Comparison of ENCODE assay signal across 1 cellular context in the genomic region with DNA sequence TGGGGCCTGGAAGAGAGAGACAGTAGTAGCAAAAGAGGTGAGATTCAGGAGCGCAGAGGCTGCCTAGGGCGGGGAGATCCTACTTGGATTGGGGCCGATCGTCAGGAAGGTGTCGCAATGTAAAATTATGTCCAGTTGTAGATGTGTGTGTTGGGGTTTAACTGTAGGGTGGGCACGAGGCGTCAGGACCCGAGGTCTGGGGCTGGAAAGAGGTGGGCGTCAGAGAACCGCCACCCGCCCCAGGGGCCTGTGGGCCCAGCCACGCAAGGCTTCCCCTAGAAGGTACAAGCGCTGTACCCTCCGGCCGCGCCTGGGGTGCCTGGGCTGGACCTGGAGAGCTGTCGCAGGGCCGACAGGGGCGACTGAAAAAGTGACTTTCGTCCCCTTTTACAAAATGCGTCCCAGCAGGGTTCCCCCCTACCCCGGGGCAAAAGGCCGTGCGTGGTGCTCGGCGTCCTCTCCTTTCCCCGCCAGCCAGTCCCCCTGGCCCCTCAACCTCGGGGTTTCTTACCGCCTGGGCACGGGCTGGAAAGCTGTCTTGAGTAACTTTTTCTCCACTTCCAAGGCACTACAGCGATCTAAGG.
TF ChIP-seq lines count a peak whose summit lies in the region.

No MANE protein-coding gene starts in this region.

TF ChIP-seq in HepG2, 621 proteins besides CTCF, POLR2A, EP300 and RAD21 (continues in another document):
- TF ChIP-seq, protein P1, sequence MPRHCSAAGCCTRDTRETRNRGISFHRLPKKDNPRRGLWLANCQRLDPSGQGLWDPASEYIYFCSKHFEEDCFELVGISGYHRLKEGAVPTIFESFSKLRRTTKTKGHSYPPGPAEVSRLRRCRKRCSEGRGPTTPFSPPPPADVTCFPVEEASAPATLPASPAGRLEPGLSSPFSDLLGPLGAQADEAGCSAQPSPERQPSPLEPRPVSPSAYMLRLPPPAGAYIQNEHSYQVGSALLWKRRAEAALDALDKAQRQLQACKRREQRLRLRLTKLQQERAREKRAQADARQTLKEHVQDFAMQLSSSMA (CRISPR knock-in tag; IDR thresholded peaks at IDR 0.05): peak; percentile 60; the same call in 1 of the 2 replicates
- TF ChIP-seq ZNF563 (CRISPR knock-in tag; IDR thresholded peaks at IDR 0.05): peak; percentile 6; the same call in 1 of the 2 replicates
- TF ChIP-seq PAF1 (CRISPR knock-in tag; IDR thresholded peaks at IDR 0.05): no peak
- no peak for TF ChIP-seq ZNF317 (CRISPR knock-in tag; IDR thresholded peaks at IDR 0.05)
- TF ChIP-seq TP53 (CRISPR knock-in tag; conservative IDR thresholded peaks at IDR 0.05): no peak
- no peak; the same call in 1 of the 2 replicates for TF ChIP-seq FOXC1 (CRISPR knock-in tag; IDR thresholded peaks at IDR 0.05; ENCODE audit: borderline replicate concordance)
- no peak for TF ChIP-seq ZIK1 (CRISPR knock-in tag; IDR thresholded peaks at IDR 0.05; ENCODE audit: borderline replicate concordance, low read depth)
- no peak for TF ChIP-seq SATB2 (CRISPR knock-in tag; IDR thresholded peaks at IDR 0.05)
- TF ChIP-seq NRL (CRISPR knock-in tag; IDR thresholded peaks at IDR 0.05; ENCODE audit: borderline replicate concordance): 0 out of 2 replicates have a peak, but pooled peaks have one; percentile 53
- no peak for TF ChIP-seq ELF4 (CRISPR knock-in tag; IDR thresholded peaks at IDR 0.05; ENCODE audit: borderline replicate concordance)
- TF ChIP-seq STAT5B (CRISPR knock-in tag; IDR thresholded peaks at IDR 0.05): no peak
- peak; percentile 45 for TF ChIP-seq AGO1 (IDR thresholded peaks at IDR 0.05; ENCODE audit: low read depth, low read length, poor library complexity, severe bottlenecking)
- no peak for TF ChIP-seq ZNF766 (CRISPR knock-in tag; IDR thresholded peaks at IDR 0.05; ENCODE audit: borderline replicate concordance)
- no peak for TF ChIP-seq SRF (IDR thresholded peaks at IDR 0.05; ENCODE audit: low read depth, low read length)
- no peak for TF ChIP-seq RFXAP (CRISPR knock-in tag; IDR thresholded peaks at IDR 0.05; ENCODE audit: borderline replicate concordance)
- TF ChIP-seq, protein P2, sequence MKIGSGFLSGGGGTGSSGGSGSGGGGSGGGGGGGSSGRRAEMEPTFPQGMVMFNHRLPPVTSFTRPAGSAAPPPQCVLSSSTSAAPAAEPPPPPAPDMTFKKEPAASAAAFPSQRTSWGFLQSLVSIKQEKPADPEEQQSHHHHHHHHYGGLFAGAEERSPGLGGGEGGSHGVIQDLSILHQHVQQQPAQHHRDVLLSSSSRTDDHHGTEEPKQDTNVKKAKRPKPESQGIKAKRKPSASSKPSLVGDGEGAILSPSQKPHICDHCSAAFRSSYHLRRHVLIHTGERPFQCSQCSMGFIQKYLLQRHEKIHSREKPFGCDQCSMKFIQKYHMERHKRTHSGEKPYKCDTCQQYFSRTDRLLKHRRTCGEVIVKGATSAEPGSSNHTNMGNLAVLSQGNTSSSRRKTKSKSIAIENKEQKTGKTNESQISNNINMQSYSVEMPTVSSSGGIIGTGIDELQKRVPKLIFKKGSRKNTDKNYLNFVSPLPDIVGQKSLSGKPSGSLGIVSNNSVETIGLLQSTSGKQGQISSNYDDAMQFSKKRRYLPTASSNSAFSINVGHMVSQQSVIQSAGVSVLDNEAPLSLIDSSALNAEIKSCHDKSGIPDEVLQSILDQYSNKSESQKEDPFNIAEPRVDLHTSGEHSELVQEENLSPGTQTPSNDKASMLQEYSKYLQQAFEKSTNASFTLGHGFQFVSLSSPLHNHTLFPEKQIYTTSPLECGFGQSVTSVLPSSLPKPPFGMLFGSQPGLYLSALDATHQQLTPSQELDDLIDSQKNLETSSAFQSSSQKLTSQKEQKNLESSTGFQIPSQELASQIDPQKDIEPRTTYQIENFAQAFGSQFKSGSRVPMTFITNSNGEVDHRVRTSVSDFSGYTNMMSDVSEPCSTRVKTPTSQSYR (CRISPR knock-in tag; IDR thresholded peaks at IDR 0.05; ENCODE audit: borderline replicate concordance): no peak
- no peak for TF ChIP-seq ELF1 (CRISPR knock-in tag; IDR thresholded peaks at IDR 0.05)
- TF ChIP-seq CBX5 (CRISPR knock-in tag; IDR thresholded peaks at IDR 0.05; ENCODE audit: borderline replicate concordance): no peak
- peak; percentile 82 for TF ChIP-seq CEBPB (IDR thresholded peaks at IDR 0.05; ENCODE audit: borderline replicate concordance, low read depth, low read length)
- no peak for TF ChIP-seq SOX5 (CRISPR knock-in tag; IDR thresholded peaks at IDR 0.05; ENCODE audit: borderline replicate concordance)
- TF ChIP-seq FOXP1 (IDR thresholded peaks at IDR 0.05): no peak
- TF ChIP-seq FOXP1 (CRISPR knock-in tag; IDR thresholded peaks at IDR 0.05): no peak
- 0 out of 2 replicates have a peak, but pooled peaks have one; percentile 45 for TF ChIP-seq ZNF10 (CRISPR knock-in tag; IDR thresholded peaks at IDR 0.05; ENCODE audit: borderline replicate concordance, low read depth)
- no peak for TF ChIP-seq YY1 (IDR thresholded peaks at IDR 0.05; ENCODE audit: insufficient read depth, insufficient replicate concordance, low read depth, low read length)
- TF ChIP-seq, protein P3, sequence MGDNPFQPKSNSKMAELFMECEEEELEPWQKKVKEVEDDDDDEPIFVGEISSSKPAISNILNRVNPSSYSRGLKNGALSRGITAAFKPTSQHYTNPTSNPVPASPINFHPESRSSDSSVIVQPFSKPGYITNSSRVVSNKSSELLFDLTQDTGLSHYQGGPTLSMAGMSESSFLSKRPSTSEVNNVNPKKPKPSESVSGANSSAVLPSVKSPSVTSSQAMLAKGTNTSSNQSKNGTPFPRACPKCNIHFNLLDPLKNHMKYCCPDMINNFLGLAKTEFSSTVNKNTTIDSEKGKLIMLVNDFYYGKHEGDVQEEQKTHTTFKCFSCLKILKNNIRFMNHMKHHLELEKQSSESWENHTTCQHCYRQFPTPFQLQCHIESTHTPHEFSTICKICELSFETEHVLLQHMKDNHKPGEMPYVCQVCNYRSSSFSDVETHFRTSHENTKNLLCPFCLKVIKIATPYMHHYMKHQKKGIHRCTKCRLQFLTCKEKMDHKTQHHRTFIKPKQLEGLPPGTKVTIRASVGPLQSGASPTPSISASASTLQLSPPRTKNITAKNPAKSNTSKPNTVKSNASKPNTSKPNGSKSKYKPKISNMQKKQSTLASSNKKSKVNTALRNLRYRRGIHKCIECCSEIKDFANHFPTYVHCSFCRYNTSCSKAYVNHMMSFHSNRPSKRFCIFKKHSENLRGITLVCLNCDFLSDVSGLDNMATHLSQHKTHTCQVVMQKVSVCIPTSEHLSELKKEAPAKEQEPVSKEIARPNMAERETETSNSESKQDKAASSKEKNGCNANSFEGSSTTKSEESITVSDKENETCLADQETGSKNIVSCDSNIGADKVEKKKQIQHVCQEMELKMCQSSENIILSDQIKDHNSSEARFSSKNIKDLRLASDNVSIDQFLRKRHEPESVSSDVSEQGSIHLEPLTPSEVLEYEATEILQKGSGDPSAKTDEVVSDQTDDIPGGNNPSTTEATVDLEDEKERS (CRISPR knock-in tag; IDR thresholded peaks at IDR 0.05): no peak
- 0 out of 2 replicates have a peak, but pooled peaks have one; percentile 48 for TF ChIP-seq ZNF253 (CRISPR knock-in tag; IDR thresholded peaks at IDR 0.05; ENCODE audit: borderline replicate concordance)
- TF ChIP-seq KLF13 (CRISPR knock-in tag; IDR thresholded peaks at IDR 0.05): no peak
- 0 out of 2 replicates have a peak, but pooled peaks have one; percentile 51 for TF ChIP-seq HES4 (CRISPR knock-in tag; IDR thresholded peaks at IDR 0.05; ENCODE audit: borderline replicate concordance)
- TF ChIP-seq ELF3 (CRISPR knock-in tag; IDR thresholded peaks at IDR 0.05): no peak
- TF ChIP-seq, protein P4, sequence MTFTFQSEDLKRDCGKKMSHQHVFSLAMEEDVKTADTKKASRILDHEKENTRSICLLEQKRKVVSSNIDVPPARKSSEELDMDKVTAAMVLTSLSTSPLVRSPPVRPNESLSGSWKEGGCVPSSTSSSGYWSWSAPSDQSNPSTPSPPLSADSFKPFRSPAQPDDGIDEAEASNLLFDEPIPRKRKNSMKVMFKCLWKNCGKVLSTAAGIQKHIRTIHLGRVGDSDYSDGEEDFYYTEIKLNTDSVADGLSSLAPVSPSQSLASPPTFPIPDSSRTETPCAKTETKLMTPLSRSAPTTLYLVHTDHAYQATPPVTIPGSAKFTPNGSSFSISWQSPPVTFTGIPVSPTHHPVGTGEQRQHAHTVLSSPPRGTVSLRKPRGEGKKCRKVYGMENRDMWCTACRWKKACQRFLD (CRISPR knock-in tag; IDR thresholded peaks at IDR 0.05; ENCODE audit: borderline replicate concordance): no peak
- TF ChIP-seq CREB1 (IDR thresholded peaks at IDR 0.05): no peak
- no peak for TF ChIP-seq CREB1 (CRISPR knock-in tag; IDR thresholded peaks at IDR 0.05)
- no peak for TF ChIP-seq TBP (CRISPR knock-in tag; IDR thresholded peaks at IDR 0.05)
- no peak for TF ChIP-seq ZNF75D (CRISPR knock-in tag; IDR thresholded peaks at IDR 0.05; ENCODE audit: borderline replicate concordance)
- TF ChIP-seq MEIS2 (CRISPR knock-in tag; IDR thresholded peaks at IDR 0.05): 0 out of 2 replicates have a peak, but pooled peaks have one; percentile 5
- TF ChIP-seq, protein P5, sequence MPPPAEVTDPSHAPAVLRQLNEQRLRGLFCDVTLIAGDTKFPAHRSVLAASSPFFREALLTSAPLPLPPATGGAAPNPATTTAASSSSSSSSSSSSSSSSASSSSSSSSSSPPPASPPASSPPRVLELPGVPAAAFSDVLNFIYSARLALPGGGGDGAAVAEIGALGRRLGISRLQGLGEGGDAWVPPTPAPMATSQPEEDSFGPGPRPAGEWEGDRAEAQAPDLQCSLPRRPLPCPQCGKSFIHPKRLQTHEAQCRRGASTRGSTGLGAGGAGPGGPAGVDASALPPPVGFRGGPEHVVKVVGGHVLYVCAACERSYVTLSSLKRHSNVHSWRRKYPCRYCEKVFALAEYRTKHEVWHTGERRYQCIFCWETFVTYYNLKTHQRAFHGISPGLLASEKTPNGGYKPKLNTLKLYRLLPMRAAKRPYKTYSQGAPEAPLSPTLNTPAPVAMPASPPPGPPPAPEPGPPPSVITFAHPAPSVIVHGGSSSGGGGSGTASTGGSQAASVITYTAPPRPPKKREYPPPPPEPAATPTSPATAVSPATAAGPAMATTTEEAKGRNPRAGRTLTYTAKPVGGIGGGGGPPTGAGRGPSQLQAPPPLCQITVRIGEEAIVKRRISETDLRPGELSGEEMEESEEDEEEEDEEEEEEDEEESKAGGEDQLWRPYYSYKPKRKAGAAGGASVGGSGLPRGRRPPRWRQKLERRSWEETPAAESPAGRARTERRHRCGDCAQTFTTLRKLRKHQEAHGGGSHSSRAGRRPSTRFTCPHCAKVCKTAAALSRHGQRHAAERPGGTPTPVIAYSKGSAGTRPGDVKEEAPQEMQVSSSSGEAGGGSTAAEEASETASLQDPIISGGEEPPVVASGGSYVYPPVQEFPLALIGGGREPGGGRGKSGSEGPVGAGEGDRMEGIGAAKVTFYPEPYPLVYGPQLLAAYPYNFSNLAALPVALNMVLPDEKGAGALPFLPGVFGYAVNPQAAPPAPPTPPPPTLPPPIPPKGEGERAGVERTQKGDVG (CRISPR knock-in tag; IDR thresholded peaks at IDR 0.05; ENCODE audit: borderline replicate concordance): peak; percentile 55; the same call in 1 of the 2 replicates
- TF ChIP-seq, protein P6, sequence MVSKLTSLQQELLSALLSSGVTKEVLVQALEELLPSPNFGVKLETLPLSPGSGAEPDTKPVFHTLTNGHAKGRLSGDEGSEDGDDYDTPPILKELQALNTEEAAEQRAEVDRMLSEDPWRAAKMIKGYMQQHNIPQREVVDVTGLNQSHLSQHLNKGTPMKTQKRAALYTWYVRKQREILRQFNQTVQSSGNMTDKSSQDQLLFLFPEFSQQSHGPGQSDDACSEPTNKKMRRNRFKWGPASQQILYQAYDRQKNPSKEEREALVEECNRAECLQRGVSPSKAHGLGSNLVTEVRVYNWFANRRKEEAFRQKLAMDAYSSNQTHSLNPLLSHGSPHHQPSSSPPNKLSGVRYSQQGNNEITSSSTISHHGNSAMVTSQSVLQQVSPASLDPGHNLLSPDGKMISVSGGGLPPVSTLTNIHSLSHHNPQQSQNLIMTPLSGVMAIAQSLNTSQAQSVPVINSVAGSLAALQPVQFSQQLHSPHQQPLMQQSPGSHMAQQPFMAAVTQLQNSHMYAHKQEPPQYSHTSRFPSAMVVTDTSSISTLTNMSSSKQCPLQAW (CRISPR knock-in tag; IDR thresholded peaks at IDR 0.05): peak; percentile 51
